ENCODE assay signal across 1 cellular context in the genomic region with DNA sequence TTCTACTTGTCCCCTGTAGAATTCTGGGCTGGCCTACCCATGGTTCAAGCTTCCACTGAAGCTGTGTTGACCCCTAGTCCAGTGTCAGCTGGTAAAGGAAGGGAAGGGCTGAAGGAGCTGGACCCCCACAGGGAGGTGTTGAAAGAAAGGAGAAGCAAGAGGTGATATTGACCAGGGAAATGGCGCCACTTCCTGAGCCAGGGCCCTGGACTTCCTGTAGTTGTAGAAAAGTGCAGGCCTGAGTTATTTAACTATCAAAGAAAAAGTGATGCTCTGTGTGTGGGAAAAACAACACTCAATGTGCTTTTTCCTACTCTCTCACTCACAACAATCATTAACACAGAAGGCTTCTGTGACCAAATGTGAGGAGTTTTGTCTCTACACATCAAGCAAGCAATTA.
TF ChIP-seq lines count a peak whose summit lies in the region.

No MANE protein-coding gene starts in this region.

TF ChIP-seq in GM12878, 131 proteins besides CTCF, POLR2A, EP300 and RAD21:
- TF ChIP-seq TCF3 (IDR thresholded peaks at IDR 0.05; ENCODE audit: borderline replicate concordance, insufficient read depth, low read depth, low read length), result no peak
- 0 out of 2 replicates have a peak, but pooled peaks have one; percentile 39 for TF ChIP-seq GABPA (IDR thresholded peaks at IDR 0.05; ENCODE audit: low read depth)
TF ChIP-seq in GM12878: peak in this region for 1.
